In the genomic region with DNA sequence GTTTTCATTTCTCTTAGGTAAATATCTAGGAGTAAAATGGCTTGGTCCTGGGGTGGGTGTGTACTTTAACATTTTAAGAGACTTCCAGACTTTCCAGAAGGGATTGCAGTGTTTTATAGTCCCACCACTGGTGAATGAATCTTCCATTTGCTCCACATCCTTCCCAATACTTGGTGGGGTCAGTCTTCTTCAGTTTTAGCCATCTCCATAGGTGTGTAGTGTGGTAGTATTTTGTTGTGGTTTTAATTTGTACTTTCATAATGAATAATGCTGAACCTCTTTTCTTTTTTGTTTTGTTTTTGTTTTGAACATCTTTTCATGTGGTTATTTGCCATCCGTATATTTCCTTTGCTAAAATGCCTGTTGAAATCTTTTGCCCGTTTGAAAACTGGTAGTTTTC, we compare ENCODE assay signal across 25 cellular contexts. TPM values are rescaled to one million over a fixed set of nuclear protein-coding genes. Genes with fewer than 3 reads are reported as not detected.
DNase-seq lines count a peak whose midpoint lies in the region; ATAC-seq and TF ChIP-seq lines count a peak whose summit lies in the region.
"Had no signal": no experiment of that assay in that cellular context is flagged by ENCODE, and none has a peak within 500 bp of the region (broad histone marks: within the 10 kb centered on the region; RNA-seq: fewer than 3 reads in every experiment).

No MANE protein-coding gene starts in this region.

- ATAC-seq in CD8-positive, alpha-beta T cell: no peak
- no peak for ATAC-seq in effector memory CD8-positive, alpha-beta T cell (replicated peaks)
- no peak for ATAC-seq in HG03354 (IDR thresholded peaks at IDR 0.05; ENCODE audit: poor library complexity, severe bottlenecking, unreplicated experiment)
- ATAC-seq: K562 had no signal

- no peak for TF ChIP-seq CTCF in CD8-positive, alpha-beta T cell (IDR thresholded peaks at IDR 0.05)

- H3K4me3 Mint-ChIP-seq in activated naive CD4-positive, alpha-beta T cell treated with anti-CD3 and anti-CD28 coated beads, Interleukin-2, amount 10 ng/mL, durations not matched to agents 7 days and 5 days: no peak overlapping the region
- no peak overlapping the region for H3K4me3 Mint-ChIP-seq in activated naive CD4-positive, alpha-beta T cell treated with anti-CD3 and anti-CD28 coated beads for 36 hours
- no peak overlapping the region for H3K4me3 Mint-ChIP-seq in CD8-positive, alpha-beta T cell
- peak overlapping the region; percentile 71 for H3K4me3 Mint-ChIP-seq in T-helper 2 cell treated with Interferon-gamma antibody and Interleukin-4, amounts not matched to agents 5 μg/mL and 100 μg/mL, for 36 hours
- H3K4me3 Mint-ChIP-seq in effector memory CD8-positive, alpha-beta T cell: no peak overlapping the region
- H3K4me3 Mint-ChIP-seq: H9, nephron had no signal

- H3K4me3 ChIP-seq in CD8-positive, alpha-beta T cell (ENCODE audit: low read depth, low read length): no peak overlapping the region
- H3K4me3 ChIP-seq: K562, lung, transverse colon had no signal

- intact Hi-C loops in activated naive CD4-positive, alpha-beta T cell treated with anti-CD3 and anti-CD28 coated beads for 36 hours (cut with micrococcal nuclease): no loop called here
- intact Hi-C loops in CD8-positive, alpha-beta T cell (cut with DNase I, micrococcal nuclease): loop anchor here in 1 of 2 experiments (5.0 kb wide), 1 partner anchor 85 kb away; the partner anchor contains the start of gene ANKRD61

- CTCF ChIA-PET in activated naive CD4-positive, alpha-beta T cell treated with anti-CD3 and anti-CD28 coated beads, Interleukin-2, amount 10 ng/mL, durations not matched to agents 7 days and 5 days (lab: Charles Lee): no interaction called here
- CTCF ChIA-PET in activated naive CD4-positive, alpha-beta T cell treated with anti-CD3 and anti-CD28 coated beads for 36 hours (lab: Charles Lee): no interaction called here
- CTCF ChIA-PET in CD8-positive, alpha-beta T cell (lab: Charles Lee): no interaction called here

- no peaks in the 10 kb centered on the region for H3K4me1 ChIP-seq in CD8-positive, alpha-beta T cell (ENCODE audit: insufficient read depth, low read length)
- H3K4me1 ChIP-seq: Caco-2, transverse colon had no signal

- H3K9me3 ChIP-seq in CD8-positive, alpha-beta T cell (ENCODE audit: low read length): peaks cover 3% of the 10 kb centered on the region

- H3K9me3 Mint-ChIP-seq in activated naive CD4-positive, alpha-beta T cell treated with anti-CD3 and anti-CD28 coated beads, Interleukin-2, amount 10 ng/mL, durations not matched to agents 7 days and 5 days: peaks cover 11% of the 10 kb centered on the region
- peaks cover 9% of the 10 kb centered on the region for H3K9me3 Mint-ChIP-seq in activated naive CD4-positive, alpha-beta T cell treated with anti-CD3 and anti-CD28 coated beads for 36 hours
- H3K9me3 Mint-ChIP-seq in CD8-positive, alpha-beta T cell: peaks cover 7% of the 10 kb centered on the region
- peaks cover 14% of the 10 kb centered on the region for H3K9me3 Mint-ChIP-seq in T-helper 2 cell treated with Interferon-gamma antibody and Interleukin-4, amounts not matched to agents 5 μg/mL and 100 μg/mL, for 36 hours
- peaks cover 2 to 8% of the 10 kb centered on the region in 2 donors for H3K9me3 Mint-ChIP-seq in effector memory CD8-positive, alpha-beta T cell
- H3K9me3 Mint-ChIP-seq: H9 had no signal

- peaks cover 26% of the 10 kb centered on the region for H3K4me1 Mint-ChIP-seq in activated naive CD4-positive, alpha-beta T cell treated with anti-CD3 and anti-CD28 coated beads, Interleukin-2, amount 10 ng/mL, durations not matched to agents 7 days and 5 days
- H3K4me1 Mint-ChIP-seq in activated naive CD4-positive, alpha-beta T cell treated with anti-CD3 and anti-CD28 coated beads for 36 hours (ENCODE audit: low read depth): peaks cover 16% of the 10 kb centered on the region
- H3K4me1 Mint-ChIP-seq in CD8-positive, alpha-beta T cell (ENCODE audit: low read depth): peaks cover 15% of the 10 kb centered on the region
- H3K4me1 Mint-ChIP-seq in T-helper 2 cell treated with Interferon-gamma antibody and Interleukin-4, amounts not matched to agents 5 μg/mL and 100 μg/mL, for 36 hours (ENCODE audit: low read depth): peaks cover 25% of the 10 kb centered on the region
- peaks cover 10 to 17% of the 10 kb centered on the region in 2 donors for H3K4me1 Mint-ChIP-seq in effector memory CD8-positive, alpha-beta T cell (ENCODE audit: low read depth in 2 of 2)
- H3K4me1 Mint-ChIP-seq: H9, nephron had no signal

- H3K27me3 ChIP-seq in CD8-positive, alpha-beta T cell (ENCODE audit: insufficient read depth, low read length): no peaks in the 10 kb centered on the region
- H3K27me3 ChIP-seq: transverse colon had no signal

- no peak overlapping the region for H3K27ac ChIP-seq in CD8-positive, alpha-beta T cell (ENCODE audit: low read depth, low read length)
- H3K27ac ChIP-seq: transverse colon, WERI-Rb-1 had no signal

- DNase-seq in activated naive CD4-positive, alpha-beta T cell treated with anti-CD3 and anti-CD28 coated beads, Interleukin-2, amount 10 ng/mL, durations not matched to agents 7 days and 5 days: no peak
- DNase-seq in activated naive CD4-positive, alpha-beta T cell treated with anti-CD3 and anti-CD28 coated beads for 36 hours: no peak
- DNase-seq in CD8-positive, alpha-beta T cell: no peak
- no peak for DNase-seq in T-helper 2 cell treated with Interferon-gamma antibody and Interleukin-4, amounts not matched to agents 5 μg/mL and 100 μg/mL, for 36 hours (ENCODE audit: low spot score)
- no peak for DNase-seq in effector memory CD8-positive, alpha-beta T cell
- DNase-seq in NCI-H446 treated with DMSO at 0.1 percent for 48 hours (lab: John Stamatoyannopoulos, UW): no peak
- DNase-seq: Caco-2; DMS79; effector CD4-positive, alpha-beta T cell; GDM1; H9; hippocampal formation; NCI-H1092 treated with DMSO at 0.1 percent for 48 hours; NCI-H187 treated with DMSO at 0.1 percent for 48 hours; NCI-H2171 treated with DMSO at 0.1 percent for 48 hours; NCI-H524 treated with DMSO at 0.1 percent for 48 hours; SHP77 treated with DMSO at 0.1 percent for 48 hours; stimulated activated CD4-positive, alpha-beta T cell treated with anti-CD3 and anti-CD28 coated beads, Interleukin-4, amount 100 ng/mL, for 24 hours; T1000; transverse colon; WERI-Rb-1 had no signal

- H3K27ac Mint-ChIP-seq in activated naive CD4-positive, alpha-beta T cell treated with anti-CD3 and anti-CD28 coated beads, Interleukin-2, amount 10 ng/mL, durations not matched to agents 7 days and 5 days: peak overlapping the region; percentile 78
- H3K27ac Mint-ChIP-seq in activated naive CD4-positive, alpha-beta T cell treated with anti-CD3 and anti-CD28 coated beads for 36 hours: no peak overlapping the region
- peak overlapping the region; percentile 50 for H3K27ac Mint-ChIP-seq in CD8-positive, alpha-beta T cell
- peak overlapping the region; percentile 76 for H3K27ac Mint-ChIP-seq in T-helper 2 cell treated with Interferon-gamma antibody and Interleukin-4, amounts not matched to agents 5 μg/mL and 100 μg/mL, for 36 hours
- peak overlapping the region; percentile 11 to 66 for H3K27ac Mint-ChIP-seq in effector memory CD8-positive, alpha-beta T cell
- H3K27ac Mint-ChIP-seq: nephron had no signal

- H3K27me3 Mint-ChIP-seq in activated naive CD4-positive, alpha-beta T cell treated with anti-CD3 and anti-CD28 coated beads, Interleukin-2, amount 10 ng/mL, durations not matched to agents 7 days and 5 days: no peaks in the 10 kb centered on the region
- H3K27me3 Mint-ChIP-seq in activated naive CD4-positive, alpha-beta T cell treated with anti-CD3 and anti-CD28 coated beads for 36 hours (ENCODE audit: low read depth): no peaks in the 10 kb centered on the region
- no peaks in the 10 kb centered on the region for H3K27me3 Mint-ChIP-seq in CD8-positive, alpha-beta T cell (ENCODE audit: low read depth)
- H3K27me3 Mint-ChIP-seq in T-helper 2 cell treated with Interferon-gamma antibody and Interleukin-4, amounts not matched to agents 5 μg/mL and 100 μg/mL, for 36 hours (ENCODE audit: low read depth): no peaks in the 10 kb centered on the region
- H3K27me3 Mint-ChIP-seq in effector memory CD8-positive, alpha-beta T cell: no peaks in the 10 kb centered on the region

- POLR2A ChIA-PET in CD8-positive, alpha-beta T cell (lab: Charles Lee): interaction anchor here (0.7 to 1.6 kb wide), 2 partner anchors 10 to 21 kb away, joined by 3 read pairs; no protein-coding TSS in a partner anchor

- peaks cover 27% of the 10 kb centered on the region for H3K36me3 ChIP-seq in CD8-positive, alpha-beta T cell (ENCODE audit: insufficient read depth, low read length)

- peaks cover 82% of the 10 kb centered on the region for H3K36me3 Mint-ChIP-seq in activated naive CD4-positive, alpha-beta T cell treated with anti-CD3 and anti-CD28 coated beads, Interleukin-2, amount 10 ng/mL, durations not matched to agents 7 days and 5 days
- H3K36me3 Mint-ChIP-seq in activated naive CD4-positive, alpha-beta T cell treated with anti-CD3 and anti-CD28 coated beads for 36 hours (ENCODE audit: low read depth): peaks cover 70% of the 10 kb centered on the region
- peaks cover 91% of the 10 kb centered on the region for H3K36me3 Mint-ChIP-seq in CD8-positive, alpha-beta T cell
- peaks cover 76% of the 10 kb centered on the region for H3K36me3 Mint-ChIP-seq in T-helper 2 cell treated with Interferon-gamma antibody and Interleukin-4, amounts not matched to agents 5 μg/mL and 100 μg/mL, for 36 hours (ENCODE audit: low read depth)
- H3K36me3 Mint-ChIP-seq in effector memory CD8-positive, alpha-beta T cell (ENCODE audit: insufficient read depth): peaks cover 97% of the 10 kb centered on the region

RNA-seq across cellular contexts. Expression of gene USP42, which starts 12.8 kb away (rescaled TPM):
- 1 to 10 TPM; 6.0 to 6.9 TPM for total RNA-seq in activated naive CD4-positive, alpha-beta T cell treated with anti-CD3 and anti-CD28 coated beads for 36 hours
- 10 to 100 TPM; 45.9 to 48.1 TPM for total RNA-seq in CD8-positive, alpha-beta T cell

RNA-seq across cellular contexts. Expression of gene EIF2AK1, which starts 58.6 kb away (rescaled TPM):
- total RNA-seq in activated naive CD4-positive, alpha-beta T cell treated with anti-CD3 and anti-CD28 coated beads for 36 hours: 100 to 1,000 TPM; 119 to 124 TPM
- 10 to 100 TPM; 43.3 to 47.5 TPM for total RNA-seq in CD8-positive, alpha-beta T cell

Comparison
In these comparisons a context has a peak if more than half of its experiments do, and no peak if none do; other contexts are left out.
1. RNA of gene USP42, which starts 12.8 kb away (total RNA-seq): 45.9 to 48.1 TPM in CD8-positive, alpha-beta T cell; 6.0 to 6.9 TPM in activated naive CD4-positive, alpha-beta T cell treated with anti-CD3 and anti-CD28 coated beads for 36 hours; every median in the first group is over 4 times any median in the second.